In the genomic region with DNA sequence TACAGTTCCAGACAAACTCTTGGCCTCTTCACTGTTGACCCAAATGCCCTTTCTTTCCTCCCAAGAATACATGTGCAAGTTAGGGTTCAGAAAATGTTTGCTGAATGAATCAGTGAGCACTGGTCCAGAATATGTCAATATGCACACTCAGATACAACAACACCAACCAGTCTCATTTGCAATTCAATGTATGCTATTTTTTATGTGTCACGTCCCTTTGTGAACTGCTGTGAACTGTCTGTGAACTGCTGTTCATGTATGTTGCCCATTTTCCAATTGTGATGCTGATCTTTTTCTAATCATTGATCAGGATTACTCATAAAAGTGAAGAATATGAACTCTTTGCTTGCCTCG, we compare ENCODE assay signal across 10 cellular contexts. TPM values are rescaled to one million over a fixed set of nuclear protein-coding genes. Genes with fewer than 3 reads are reported as not detected.
DNase-seq lines count a peak whose midpoint lies in the region; ATAC-seq and TF ChIP-seq lines count a peak whose summit lies in the region.
"Had no signal": no experiment of that assay in that cellular context is flagged by ENCODE, and none has a peak within 500 bp of the region (broad histone marks: within the 10 kb centered on the region; RNA-seq: fewer than 3 reads in every experiment).

No MANE protein-coding gene starts in this region.

- CTCF ChIA-PET in activated CD8-positive, alpha-beta T cell treated with anti-CD3 and anti-CD28 coated beads for 36 hours (lab: Charles Lee): interaction anchor here (4.1 to 6.0 kb wide), 2 partner anchors 15 to 16 kb away, joined by 35 to 38 read pairs; partner anchors contain the start of gene GAB3

- H3K9me3 Mint-ChIP-seq in activated CD4-positive, alpha-beta T cell treated with anti-CD3 and anti-CD28 coated beads, Interleukin-2, amount 10 ng/mL, durations not matched to agents 24 days and 14 days: no peaks in the 10 kb centered on the region
- H3K9me3 Mint-ChIP-seq in activated CD8-positive, alpha-beta T cell treated with anti-CD3 and anti-CD28 coated beads for 36 hours: no peaks in the 10 kb centered on the region

- peak; percentile 34 for ATAC-seq in activated CD8-positive, alpha-beta T cell treated with anti-CD3 and anti-CD28 coated beads for 36 hours
- peak; percentile 26 for ATAC-seq in stimulated activated naive CD8-positive, alpha-beta T cell treated with anti-CD3 and anti-CD28 coated beads, Interleukin-15, Interleukin-2, amounts not matched to agents 100 U/mL and 50 U/mL, for 24 hours
- ATAC-seq in HG02885 (IDR thresholded peaks at IDR 0.05; ENCODE audit: poor library complexity, unreplicated experiment): no peak
- no peak for ATAC-seq in GM21515 (IDR thresholded peaks at IDR 0.05; ENCODE audit: unreplicated experiment)

- H3K36me3 Mint-ChIP-seq in activated CD4-positive, alpha-beta T cell treated with anti-CD3 and anti-CD28 coated beads, Interleukin-2, amount 10 ng/mL, durations not matched to agents 24 days and 14 days (ENCODE audit: low read depth): peaks cover 9% of the 10 kb centered on the region
- peaks cover 8% of the 10 kb centered on the region for H3K36me3 Mint-ChIP-seq in activated CD8-positive, alpha-beta T cell treated with anti-CD3 and anti-CD28 coated beads for 36 hours (ENCODE audit: low read depth)

- TF ChIP-seq CTCF in activated CD8-positive, alpha-beta T cell treated with anti-CD3 and anti-CD28 coated beads for 36 hours (IDR thresholded peaks at IDR 0.05): no peak
- no peak for TF ChIP-seq CTCF in fibroblast of mammary gland (conservative IDR thresholded peaks at IDR 0.05; ENCODE audit: control insufficient read depth, insufficient read depth, low read depth, low read length)

- intact Hi-C loops in activated CD4-positive, alpha-beta T cell treated with anti-CD3 and anti-CD28 coated beads, Interleukin-2, amount 10 ng/mL, durations not matched to agents 24 days and 14 days (cut with micrococcal nuclease): no loop called here
- intact Hi-C loops in activated CD8-positive, alpha-beta T cell treated with anti-CD3 and anti-CD28 coated beads for 36 hours (cut with micrococcal nuclease): no loop called here

- no peaks in the 10 kb centered on the region for H3K27me3 Mint-ChIP-seq in activated CD4-positive, alpha-beta T cell treated with anti-CD3 and anti-CD28 coated beads, Interleukin-2, amount 10 ng/mL, durations not matched to agents 24 days and 14 days
- no peaks in the 10 kb centered on the region for H3K27me3 Mint-ChIP-seq in activated CD8-positive, alpha-beta T cell treated with anti-CD3 and anti-CD28 coated beads for 36 hours

- peak overlapping the region; percentile 84 for H3K27ac Mint-ChIP-seq in activated CD4-positive, alpha-beta T cell treated with anti-CD3 and anti-CD28 coated beads, Interleukin-2, amount 10 ng/mL, durations not matched to agents 24 days and 14 days
- H3K27ac Mint-ChIP-seq in activated CD8-positive, alpha-beta T cell treated with anti-CD3 and anti-CD28 coated beads for 36 hours: peak overlapping the region; percentile 96

- no peak overlapping the region for H3K4me3 ChIP-seq in fibroblast of mammary gland (ENCODE audit: control insufficient read depth, low read depth, low read length)
- H3K4me3 ChIP-seq: ovary had no signal

- POLR2A ChIA-PET in activated CD8-positive, alpha-beta T cell treated with anti-CD3 and anti-CD28 coated beads for 36 hours (lab: Charles Lee): interaction anchor here (1.0 to 6.5 kb wide), 2 partner anchors 15 to 137 kb away, joined by 4 to 31 read pairs; no protein-coding TSS in a partner anchor

- peak overlapping the region; percentile 74 for H3K4me3 Mint-ChIP-seq in activated CD4-positive, alpha-beta T cell treated with anti-CD3 and anti-CD28 coated beads, Interleukin-2, amount 10 ng/mL, durations not matched to agents 24 days and 14 days
- H3K4me3 Mint-ChIP-seq in activated CD8-positive, alpha-beta T cell treated with anti-CD3 and anti-CD28 coated beads for 36 hours: peak overlapping the region; percentile 64

- peaks cover 81% of the 10 kb centered on the region for H3K4me1 Mint-ChIP-seq in activated CD4-positive, alpha-beta T cell treated with anti-CD3 and anti-CD28 coated beads, Interleukin-2, amount 10 ng/mL, durations not matched to agents 24 days and 14 days
- peaks cover 96% of the 10 kb centered on the region for H3K4me1 Mint-ChIP-seq in activated CD8-positive, alpha-beta T cell treated with anti-CD3 and anti-CD28 coated beads for 36 hours (ENCODE audit: low read depth)

- DNase-seq in activated CD4-positive, alpha-beta T cell treated with anti-CD3 and anti-CD28 coated beads, Interleukin-2, amount 10 ng/mL, durations not matched to agents 24 days and 14 days: no peak
- no peak for DNase-seq in activated CD4-positive, alpha-beta T cell treated with anti-CD3 and anti-CD28 coated beads for 48 hours
- no peak for DNase-seq in activated CD8-positive, alpha-beta T cell treated with anti-CD3 and anti-CD28 coated beads for 36 hours
- DNase-seq in fibroblast of mammary gland (ENCODE audit: low read depth): peak; percentile 76
- DNase-seq in stimulated activated naive CD8-positive, alpha-beta T cell treated with anti-CD3 and anti-CD28 coated beads, Interleukin-15, Interleukin-2, amounts not matched to agents 100 U/mL and 50 U/mL, for 24 hours: no peak
- DNase-seq in stimulated activated CD4-positive, alpha-beta T cell treated with anti-CD3 and anti-CD28 coated beads, Interleukin-2, amount 100 ng/mL, for 24 hours: no peak
- DNase-seq: ovary, SIG-M5 had no signal

RNA-seq across cellular contexts. Expression of gene GAB3, which starts 17.8 kb away (rescaled TPM):
- 3.5 and 3.6 TPM in 2 replicates for total RNA-seq in activated CD4-positive, alpha-beta T cell treated with anti-CD3 and anti-CD28 coated beads, Interleukin-2, amount 10 ng/mL, durations not matched to agents 24 days and 14 days
- 1 to 10 TPM; 3.9 to 5.0 TPM for total RNA-seq in activated CD8-positive, alpha-beta T cell treated with anti-CD3 and anti-CD28 coated beads for 36 hours

RNA-seq across cellular contexts. Expression of gene DKC1, which starts 29.6 kb away (rescaled TPM):
- 183 and 196 TPM in 2 replicates for total RNA-seq in activated CD4-positive, alpha-beta T cell treated with anti-CD3 and anti-CD28 coated beads, Interleukin-2, amount 10 ng/mL, durations not matched to agents 24 days and 14 days
- 100 to 1,000 TPM; 132 to 138 TPM for total RNA-seq in activated CD8-positive, alpha-beta T cell treated with anti-CD3 and anti-CD28 coated beads for 36 hours

Comparison
In these comparisons a context has a peak if more than half of its experiments do, and no peak if none do; other contexts are left out.
1. ATAC-seq: peak in activated CD8-positive, alpha-beta T cell treated with anti-CD3 and anti-CD28 coated beads for 36 hours (single experiment) and stimulated activated naive CD8-positive, alpha-beta T cell treated with anti-CD3 and anti-CD28 coated beads, Interleukin-15, Interleukin-2, amounts not matched to agents 100 U/mL and 50 U/mL, for 24 hours (single experiment); none in HG02885 (single experiment) and GM21515 (single experiment).